16 cellular contexts compared by ENCODE assay signal in genomic region chr15:69725957-69726356, GRCh38.
A peak's percentile ranks its signal among the peaks of the same experiment; 100 is the strongest.
DNase-seq lines count a peak whose midpoint lies in the region; ATAC-seq and TF ChIP-seq lines count a peak whose summit lies in the region.
"Had no signal": no experiment of that assay in that cellular context is flagged by ENCODE, and none has a peak within 500 bp of the region (broad histone marks: within the 10 kb centered on the region; RNA-seq: fewer than 3 reads in every experiment).

No MANE protein-coding gene starts in this region.

- no peaks in the 10 kb centered on the region for H3K9me3 ChIP-seq in heart right ventricle
- H3K9me3 ChIP-seq: HAP-1 had no signal

- no peak for TF ChIP-seq CTCF in heart right ventricle (IDR thresholded peaks at IDR 0.05)

- peaks cover 0 to 25% (median 8%) of the 10 kb centered on the region in 7 donors for H3K27me3 ChIP-seq in heart right ventricle

- H3K4me3 ChIP-seq in heart right ventricle = no peak overlapping the region
- no peak overlapping the region for H3K4me3 ChIP-seq in skin epidermis
- H3K4me3 ChIP-seq: cardiac muscle cell, HAP-1 had no signal

- intact Hi-C loops in heart right ventricle (cut with DNase I) = loop anchor here in 7 of 10 donors (5.0 to 10.0 kb wide), 6 partner anchors 131 to 761 kb away; partner anchors contain the start of gene TLE3 (in 1 of the 7)

- no peaks in the 10 kb centered on the region for H3K36me3 ChIP-seq in heart right ventricle
- H3K36me3 ChIP-seq: cardiac muscle cell, HAP-1 had no signal

- DNase-seq in Kasumi-1 (lab: John Stamatoyannopoulos, UW) = peak; percentile 74 to 78
- DNase-seq in RPMI8226 = peak; percentile 29
- peak in 1 of 2 donors; percentile 13 for DNase-seq in heart right ventricle
- no peak for DNase-seq in activated CD4-positive, CD25-positive, alpha-beta regulatory T cell (lab: John Stamatoyannopoulos, UW)
- DNase-seq in iPS-NIHi11 (ENCODE audit: low spot score) = no peak
- DNase-seq: CD4-positive, alpha-beta memory T cell; effector memory CD4-positive, alpha-beta T cell; mesenchymal stem cell; NCI-H1436; NCI-H446 treated with DMSO at 0.1 percent for 48 hours; nucleus accumbens; small intestine had no signal

- 74 to 90% methylated on average over 2 of the region's 2 CpGs for WGBS in heart right ventricle, 2 donors

- peaks cover 0 to 75% (median 0%) of the 10 kb centered on the region in 9 donors for H3K4me1 ChIP-seq in heart right ventricle
- H3K4me1 ChIP-seq: HAP-1 had no signal

- ATAC-seq in heart right ventricle (peak in 7 of 8 donors; percentile 46 to 67 (median 57)), HG02588 (IDR thresholded peaks at IDR 0.05; ENCODE audit: unreplicated experiment) (no peak)

- H3K27ac ChIP-seq in heart right ventricle (peak overlapping the region in 3 of 10 donors; percentile 1 to 91 (median 23)), skin epidermis (peak overlapping the region in 13 of 21 experiments; percentile 0 to 78 (median 38))
- H3K27ac ChIP-seq: cardiac muscle cell had no signal

Comparison
In these comparisons a context has a peak if more than half of its experiments do, and no peak if none do; other contexts are left out.
1. DNase-seq: peak in Kasumi-1 (2 of 2) and RPMI8226 (single experiment); none in activated CD4-positive, CD25-positive, alpha-beta regulatory T cell (0 of 4) and iPS-NIHi11 (single experiment).